ENCODE assay signal across 1 cellular context in genomic region chr3:185328324-185329004, GRCh38.
A peak's percentile ranks its signal among the peaks of the same experiment; 100 is the strongest.
TF ChIP-seq lines count a peak whose summit lies in the region.

No MANE protein-coding gene starts in this region.

TF ChIP-seq in HepG2, 621 proteins besides CTCF, POLR2A, EP300 and RAD21 (continued from another document and continues in another):
- TF ChIP-seq GRHL1 (CRISPR knock-in tag; conservative IDR thresholded peaks at IDR 0.05) (no peak), ZMYM3 (CRISPR knock-in tag; IDR thresholded peaks at IDR 0.05) (no peak), NFKB2 (CRISPR knock-in tag; IDR thresholded peaks at IDR 0.05; ENCODE audit: borderline replicate concordance) (no peak), RXRB (CRISPR knock-in tag; IDR thresholded peaks at IDR 0.05; ENCODE audit: borderline replicate concordance) (peak; percentile 62), HIVEP1 (CRISPR knock-in tag; IDR thresholded peaks at IDR 0.05) (no peak), ASH2L (IDR thresholded peaks at IDR 0.05; ENCODE audit: insufficient read length, low read depth, low read length) (peak; percentile 5), TFDP1 (CRISPR knock-in tag; IDR thresholded peaks at IDR 0.05; ENCODE audit: borderline replicate concordance) (no peak), BRD4 (CRISPR knock-in tag; IDR thresholded peaks at IDR 0.05) (0 out of 2 replicates have a peak, but pooled peaks have one; percentile 51), NFIB (CRISPR knock-in tag; IDR thresholded peaks at IDR 0.05; ENCODE audit: borderline replicate concordance) (no peak), KLF9 (CRISPR knock-in tag; IDR thresholded peaks at IDR 0.05; ENCODE audit: low read depth) (peak; percentile 79; the same call in 1 of the 2 replicates), RBAK (CRISPR knock-in tag; IDR thresholded peaks at IDR 0.05) (no peak; the same call in 1 of the 2 replicates), SKI (IDR thresholded peaks at IDR 0.05; ENCODE audit: partially characterized antibody) (peak; percentile 44), ZBTB25 (CRISPR knock-in tag; IDR thresholded peaks at IDR 0.05) (peak; percentile 68; the same call in 1 of the 2 replicates), RBM22 (optimal IDR thresholded peaks at IDR 0.05; ENCODE audit: low read length) (no peak), NBN (conservative IDR thresholded peaks at IDR 0.05) (no peak), ZMYM4 (CRISPR knock-in tag; IDR thresholded peaks at IDR 0.05) (peak; percentile 71), ZEB1 (IDR thresholded peaks at IDR 0.05; ENCODE audit: insufficient replicate concordance, low read depth) (peak; percentile 15), NFIC (IDR thresholded peaks at IDR 0.05; ENCODE audit: low read length) (peak; percentile 68; the same call in 1 of the 2 replicates), LCORL (IDR thresholded peaks at IDR 0.05) (no peak), LCORL (CRISPR knock-in tag; IDR thresholded peaks at IDR 0.05) (0 out of 2 replicates have a peak, but pooled peaks have one; percentile 38), ONECUT2 (CRISPR knock-in tag; IDR thresholded peaks at IDR 0.05) (no peak), ELF4 (CRISPR knock-in tag; IDR thresholded peaks at IDR 0.05; ENCODE audit: borderline replicate concordance) (0 out of 2 replicates have a peak, but pooled peaks have one; percentile 34), ZNF773 (CRISPR knock-in tag; IDR thresholded peaks at IDR 0.05; ENCODE audit: borderline replicate concordance) (no peak), ATF7 (IDR thresholded peaks at IDR 0.05) (no peak), ATF7 (CRISPR knock-in tag; IDR thresholded peaks at IDR 0.05) (no peak), ZNF614 (CRISPR knock-in tag; IDR thresholded peaks at IDR 0.05; ENCODE audit: borderline replicate concordance) (peak; percentile 75; the same call in 1 of the 2 replicates), ETV5 (CRISPR knock-in tag; IDR thresholded peaks at IDR 0.05; ENCODE audit: borderline replicate concordance) (peak; percentile 50; the same call in 1 of the 2 replicates), SP140L (CRISPR knock-in tag; IDR thresholded peaks at IDR 0.05; ENCODE audit: borderline replicate concordance) (0 out of 2 replicates have a peak, but pooled peaks have one; percentile 4), ZNF451 (CRISPR knock-in tag; IDR thresholded peaks at IDR 0.05) (no peak), SP1 (IDR thresholded peaks at IDR 0.05) (no peak), SP1 (CRISPR knock-in tag; IDR thresholded peaks at IDR 0.05) (no peak), SP5 (CRISPR knock-in tag; IDR thresholded peaks at IDR 0.05; ENCODE audit: borderline replicate concordance, low read depth) (peak; percentile 54; the same call in 1 of the 2 replicates), KMT2A (CRISPR knock-in tag; IDR thresholded peaks at IDR 0.05) (0 out of 2 replicates have a peak, but pooled peaks have one; percentile 64), ZSCAN25 (CRISPR knock-in tag; IDR thresholded peaks at IDR 0.05) (no peak), ZNF850 (CRISPR knock-in tag; conservative IDR thresholded peaks at IDR 0.05) (no peak), SNAPC2 (CRISPR knock-in tag; IDR thresholded peaks at IDR 0.05) (peak; percentile 60; the same call in 1 of the 2 replicates)
- TF ChIP-seq, protein P1, sequence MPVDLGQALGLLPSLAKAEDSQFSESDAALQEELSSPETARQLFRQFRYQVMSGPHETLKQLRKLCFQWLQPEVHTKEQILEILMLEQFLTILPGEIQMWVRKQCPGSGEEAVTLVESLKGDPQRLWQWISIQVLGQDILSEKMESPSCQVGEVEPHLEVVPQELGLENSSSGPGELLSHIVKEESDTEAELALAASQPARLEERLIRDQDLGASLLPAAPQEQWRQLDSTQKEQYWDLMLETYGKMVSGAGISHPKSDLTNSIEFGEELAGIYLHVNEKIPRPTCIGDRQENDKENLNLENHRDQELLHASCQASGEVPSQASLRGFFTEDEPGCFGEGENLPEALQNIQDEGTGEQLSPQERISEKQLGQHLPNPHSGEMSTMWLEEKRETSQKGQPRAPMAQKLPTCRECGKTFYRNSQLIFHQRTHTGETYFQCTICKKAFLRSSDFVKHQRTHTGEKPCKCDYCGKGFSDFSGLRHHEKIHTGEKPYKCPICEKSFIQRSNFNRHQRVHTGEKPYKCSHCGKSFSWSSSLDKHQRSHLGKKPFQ (CRISPR knock-in tag; IDR thresholded peaks at IDR 0.05; ENCODE audit: insufficient replicate concordance): peak; percentile 92
- TF ChIP-seq, protein P2, sequence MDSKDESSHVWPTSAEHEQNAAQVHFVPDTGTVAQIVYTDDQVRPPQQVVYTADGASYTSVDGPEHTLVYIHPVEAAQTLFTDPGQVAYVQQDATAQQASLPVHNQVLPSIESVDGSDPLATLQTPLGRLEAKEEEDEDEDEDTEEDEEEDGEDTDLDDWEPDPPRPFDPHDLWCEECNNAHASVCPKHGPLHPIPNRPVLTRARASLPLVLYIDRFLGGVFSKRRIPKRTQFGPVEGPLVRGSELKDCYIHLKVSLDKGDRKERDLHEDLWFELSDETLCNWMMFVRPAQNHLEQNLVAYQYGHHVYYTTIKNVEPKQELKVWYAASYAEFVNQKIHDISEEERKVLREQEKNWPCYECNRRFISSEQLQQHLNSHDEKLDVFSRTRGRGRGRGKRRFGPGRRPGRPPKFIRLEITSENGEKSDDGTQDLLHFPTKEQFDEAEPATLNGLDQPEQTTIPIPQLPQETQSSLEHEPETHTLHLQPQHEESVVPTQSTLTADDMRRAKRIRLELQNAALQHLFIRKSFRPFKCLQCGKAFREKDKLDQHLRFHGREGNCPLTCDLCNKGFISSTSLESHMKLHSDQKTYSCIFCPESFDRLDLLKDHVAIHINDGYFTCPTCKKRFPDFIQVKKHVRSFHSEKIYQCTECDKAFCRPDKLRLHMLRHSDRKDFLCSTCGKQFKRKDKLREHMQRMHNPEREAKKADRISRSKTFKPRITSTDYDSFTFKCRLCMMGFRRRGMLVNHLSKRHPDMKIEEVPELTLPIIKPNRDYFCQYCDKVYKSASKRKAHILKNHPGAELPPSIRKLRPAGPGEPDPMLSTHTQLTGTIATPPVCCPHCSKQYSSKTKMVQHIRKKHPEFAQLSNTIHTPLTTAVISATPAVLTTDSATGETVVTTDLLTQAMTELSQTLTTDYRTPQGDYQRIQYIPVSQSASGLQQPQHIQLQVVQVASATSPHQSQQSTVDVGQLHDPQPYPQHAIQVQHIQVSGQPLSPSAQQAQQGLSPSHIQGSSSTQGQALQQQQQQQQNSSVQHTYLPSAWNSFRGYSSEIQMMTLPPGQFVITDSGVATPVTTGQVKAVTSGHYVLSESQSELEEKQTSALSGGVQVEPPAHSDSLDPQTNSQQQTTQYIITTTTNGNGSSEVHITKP (CRISPR knock-in tag; IDR thresholded peaks at IDR 0.05; ENCODE audit: low read depth): peak; percentile 99
- TF ChIP-seq, protein P3, sequence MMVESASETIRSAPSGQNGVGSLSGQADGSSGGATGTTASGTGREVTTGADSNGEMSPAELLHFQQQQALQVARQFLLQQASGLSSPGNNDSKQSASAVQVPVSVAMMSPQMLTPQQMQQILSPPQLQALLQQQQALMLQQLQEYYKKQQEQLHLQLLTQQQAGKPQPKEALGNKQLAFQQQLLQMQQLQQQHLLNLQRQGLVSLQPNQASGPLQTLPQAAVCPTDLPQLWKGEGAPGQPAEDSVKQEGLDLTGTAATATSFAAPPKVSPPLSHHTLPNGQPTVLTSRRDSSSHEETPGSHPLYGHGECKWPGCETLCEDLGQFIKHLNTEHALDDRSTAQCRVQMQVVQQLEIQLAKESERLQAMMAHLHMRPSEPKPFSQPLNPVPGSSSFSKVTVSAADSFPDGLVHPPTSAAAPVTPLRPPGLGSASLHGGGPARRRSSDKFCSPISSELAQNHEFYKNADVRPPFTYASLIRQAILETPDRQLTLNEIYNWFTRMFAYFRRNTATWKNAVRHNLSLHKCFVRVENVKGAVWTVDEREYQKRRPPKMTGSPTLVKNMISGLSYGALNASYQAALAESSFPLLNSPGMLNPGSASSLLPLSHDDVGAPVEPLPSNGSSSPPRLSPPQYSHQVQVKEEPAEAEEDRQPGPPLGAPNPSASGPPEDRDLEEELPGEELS (CRISPR knock-in tag; IDR thresholded peaks at IDR 0.05): peak; percentile 78
- TF ChIP-seq, protein P4, sequence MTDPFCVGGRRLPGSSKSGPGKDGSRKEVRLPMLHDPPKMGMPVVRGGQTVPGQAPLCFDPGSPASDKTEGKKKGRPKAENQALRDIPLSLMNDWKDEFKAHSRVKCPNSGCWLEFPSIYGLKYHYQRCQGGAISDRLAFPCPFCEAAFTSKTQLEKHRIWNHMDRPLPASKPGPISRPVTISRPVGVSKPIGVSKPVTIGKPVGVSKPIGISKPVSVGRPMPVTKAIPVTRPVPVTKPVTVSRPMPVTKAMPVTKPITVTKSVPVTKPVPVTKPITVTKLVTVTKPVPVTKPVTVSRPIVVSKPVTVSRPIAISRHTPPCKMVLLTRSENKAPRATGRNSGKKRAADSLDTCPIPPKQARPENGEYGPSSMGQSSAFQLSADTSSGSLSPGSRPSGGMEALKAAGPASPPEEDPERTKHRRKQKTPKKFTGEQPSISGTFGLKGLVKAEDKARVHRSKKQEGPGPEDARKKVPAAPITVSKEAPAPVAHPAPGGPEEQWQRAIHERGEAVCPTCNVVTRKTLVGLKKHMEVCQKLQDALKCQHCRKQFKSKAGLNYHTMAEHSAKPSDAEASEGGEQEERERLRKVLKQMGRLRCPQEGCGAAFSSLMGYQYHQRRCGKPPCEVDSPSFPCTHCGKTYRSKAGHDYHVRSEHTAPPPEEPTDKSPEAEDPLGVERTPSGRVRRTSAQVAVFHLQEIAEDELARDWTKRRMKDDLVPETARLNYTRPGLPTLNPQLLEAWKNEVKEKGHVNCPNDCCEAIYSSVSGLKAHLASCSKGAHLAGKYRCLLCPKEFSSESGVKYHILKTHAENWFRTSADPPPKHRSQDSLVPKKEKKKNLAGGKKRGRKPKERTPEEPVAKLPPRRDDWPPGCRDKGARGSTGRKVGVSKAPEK (CRISPR knock-in tag; IDR thresholded peaks at IDR 0.05; ENCODE audit: borderline replicate concordance): no peak
- TF ChIP-seq, protein P5, sequence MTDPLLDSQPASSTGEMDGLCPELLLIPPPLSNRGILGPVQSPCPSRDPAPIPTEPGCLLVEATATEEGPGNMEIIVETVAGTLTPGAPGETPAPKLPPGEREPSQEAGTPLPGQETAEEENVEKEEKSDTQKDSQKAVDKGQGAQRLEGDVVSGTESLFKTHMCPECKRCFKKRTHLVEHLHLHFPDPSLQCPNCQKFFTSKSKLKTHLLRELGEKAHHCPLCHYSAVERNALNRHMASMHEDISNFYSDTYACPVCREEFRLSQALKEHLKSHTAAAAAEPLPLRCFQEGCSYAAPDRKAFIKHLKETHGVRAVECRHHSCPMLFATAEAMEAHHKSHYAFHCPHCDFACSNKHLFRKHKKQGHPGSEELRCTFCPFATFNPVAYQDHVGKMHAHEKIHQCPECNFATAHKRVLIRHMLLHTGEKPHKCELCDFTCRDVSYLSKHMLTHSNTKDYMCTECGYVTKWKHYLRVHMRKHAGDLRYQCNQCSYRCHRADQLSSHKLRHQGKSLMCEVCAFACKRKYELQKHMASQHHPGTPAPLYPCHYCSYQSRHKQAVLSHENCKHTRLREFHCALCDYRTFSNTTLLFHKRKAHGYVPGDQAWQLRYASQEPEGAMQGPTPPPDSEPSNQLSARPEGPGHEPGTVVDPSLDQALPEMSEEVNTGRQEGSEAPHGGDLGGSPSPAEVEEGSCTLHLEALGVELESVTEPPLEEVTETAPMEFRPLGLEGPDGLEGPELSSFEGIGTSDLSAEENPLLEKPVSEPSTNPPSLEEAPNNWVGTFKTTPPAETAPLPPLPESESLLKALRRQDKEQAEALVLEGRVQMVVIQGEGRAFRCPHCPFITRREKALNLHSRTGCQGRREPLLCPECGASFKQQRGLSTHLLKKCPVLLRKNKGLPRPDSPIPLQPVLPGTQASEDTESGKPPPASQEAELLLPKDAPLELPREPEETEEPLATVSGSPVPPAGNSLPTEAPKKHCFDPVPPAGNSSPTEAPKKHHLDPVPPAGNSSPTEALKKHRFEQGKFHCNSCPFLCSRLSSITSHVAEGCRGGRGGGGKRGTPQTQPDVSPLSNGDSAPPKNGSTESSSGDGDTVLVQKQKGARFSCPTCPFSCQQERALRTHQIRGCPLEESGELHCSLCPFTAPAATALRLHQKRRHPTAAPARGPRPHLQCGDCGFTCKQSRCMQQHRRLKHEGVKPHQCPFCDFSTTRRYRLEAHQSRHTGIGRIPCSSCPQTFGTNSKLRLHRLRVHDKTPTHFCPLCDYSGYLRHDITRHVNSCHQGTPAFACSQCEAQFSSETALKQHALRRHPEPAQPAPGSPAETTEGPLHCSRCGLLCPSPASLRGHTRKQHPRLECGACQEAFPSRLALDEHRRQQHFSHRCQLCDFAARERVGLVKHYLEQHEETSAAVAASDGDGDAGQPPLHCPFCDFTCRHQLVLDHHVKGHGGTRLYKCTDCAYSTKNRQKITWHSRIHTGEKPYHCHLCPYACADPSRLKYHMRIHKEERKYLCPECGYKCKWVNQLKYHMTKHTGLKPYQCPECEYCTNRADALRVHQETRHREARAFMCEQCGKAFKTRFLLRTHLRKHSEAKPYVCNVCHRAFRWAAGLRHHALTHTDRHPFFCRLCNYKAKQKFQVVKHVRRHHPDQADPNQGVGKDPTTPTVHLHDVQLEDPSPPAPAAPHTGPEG (CRISPR knock-in tag; IDR thresholded peaks at IDR 0.05): peak; percentile 55; the same call in 1 of the 2 replicates
